9 cellular contexts compared by ENCODE assay signal in the genomic region with DNA sequence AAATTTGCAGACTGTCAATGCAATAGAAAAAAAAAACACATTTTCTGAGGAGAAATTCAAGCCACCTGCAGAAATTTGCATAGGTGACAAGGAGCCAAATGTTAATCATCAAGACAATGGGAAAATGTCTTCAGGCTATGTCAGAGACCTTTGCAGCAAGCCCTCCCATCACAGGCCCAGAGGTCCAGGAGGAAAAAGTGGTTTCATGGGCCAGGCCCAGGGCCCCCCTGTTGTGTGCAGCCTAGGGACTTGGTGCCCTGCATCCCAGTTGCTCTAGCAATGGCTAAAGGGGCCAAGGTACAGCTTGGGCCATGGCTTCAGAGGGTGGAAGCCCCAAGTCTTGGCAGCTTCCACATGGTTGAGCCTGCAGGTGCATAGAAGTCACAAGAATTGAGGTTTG.
"Had no signal": no experiment of that assay in that cellular context is flagged by ENCODE, and none has a peak within 500 bp of the region (broad histone marks: within the 10 kb centered on the region; RNA-seq: fewer than 3 reads in every experiment).

No MANE protein-coding gene starts in this region.

- H3K4me1 ChIP-seq: HAP-1 had no signal

- DNase-seq: GM23248, GOT3, H7, H9, HCEC 1CT, HFFc6 had no signal

- H3K4me3 Mint-ChIP-seq: GM23338, H9, HFFc6 had no signal

- ATAC-seq: GM23338, HCT116 had no signal

- H3K4me3 ChIP-seq: GM23248, GM23338, HAP-1 had no signal

- H3K4me1 Mint-ChIP-seq: GM23338, H9 had no signal

- H3K27ac ChIP-seq: GM23248 had no signal

- H3K36me3 ChIP-seq: HAP-1 had no signal

- H3K27ac Mint-ChIP-seq: GM23338, H9, HFFc6 had no signal
